Comparison of ENCODE assay signal across 8 cellular contexts in the genomic region with DNA sequence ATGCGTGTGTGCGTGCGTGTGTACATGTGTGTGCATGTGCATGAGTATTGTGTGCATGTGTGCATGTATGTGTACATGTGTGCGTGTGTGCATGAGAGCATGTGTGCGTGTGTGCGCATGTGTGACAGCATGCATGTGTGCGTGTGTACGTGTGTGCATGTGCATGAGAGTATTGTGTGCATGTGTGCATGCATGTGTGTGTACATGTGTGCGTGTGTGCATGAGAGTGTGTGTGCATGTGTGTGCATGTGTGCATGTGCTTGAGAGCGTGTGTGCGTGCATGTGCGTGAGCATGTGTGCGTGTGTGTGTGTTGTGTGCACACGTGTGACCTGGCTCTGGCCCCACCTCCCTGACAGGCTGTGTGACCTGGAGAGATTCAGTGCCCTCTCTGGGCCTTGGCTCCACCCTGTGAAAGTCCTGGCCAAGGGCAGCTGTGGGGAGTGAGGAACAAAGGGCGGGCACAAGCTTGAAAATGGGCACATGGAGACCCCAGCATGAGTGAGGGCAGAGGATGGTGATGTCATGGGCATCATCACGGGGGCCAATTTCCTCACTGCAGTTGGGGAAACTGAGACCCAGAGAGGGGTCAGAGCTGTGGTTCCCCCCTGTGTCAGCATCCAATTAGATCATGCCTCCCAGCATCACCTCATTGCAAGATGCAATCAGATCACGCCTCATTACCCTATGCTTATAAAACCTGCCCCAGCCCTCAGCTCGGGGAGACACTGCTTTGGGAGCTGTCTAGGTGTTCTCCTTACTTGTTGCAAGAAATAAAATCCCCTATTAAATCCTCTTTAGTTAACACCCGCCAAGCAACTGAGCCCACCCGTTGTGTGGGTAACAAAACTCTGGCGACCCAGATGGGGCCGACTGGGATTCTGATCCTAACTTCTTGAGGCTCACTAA. TPM values are rescaled to one million over a fixed set of nuclear protein-coding genes. Genes with fewer than 3 reads are reported as not detected.
DNase-seq lines count a peak whose midpoint lies in the region; ATAC-seq, FAIRE-seq and TF ChIP-seq lines count a peak whose summit lies in the region.
"Had no signal": no experiment of that assay in that cellular context is flagged by ENCODE, and none has a peak within 500 bp of the region (broad histone marks: within the 10 kb centered on the region; RNA-seq: fewer than 3 reads in every experiment).

No MANE protein-coding gene starts in this region.

- H3K4me3 ChIP-seq in endodermal cell (ENCODE audit: low read length) (no peak overlapping the region), adrenal gland (peak overlapping the region in 1 of 4 donors; percentile 34)

- no peak overlapping the region for H3K4me3 Mint-ChIP-seq in endodermal cell

- TF ChIP-seq POLR2A in GM12891 (IDR thresholded peaks at IDR 0.05; ENCODE audit: low read depth, low read length) (no peak), adrenal gland (IDR thresholded peaks at IDR 0.05) (no peak)

- TF ChIP-seq CTCF in endodermal cell (conservative IDR thresholded peaks at IDR 0.05) = no peak
- no peak for TF ChIP-seq CTCF in adrenal gland (IDR thresholded peaks at IDR 0.05)

- WGBS in endodermal cell (ENCODE audit: insufficient coverage in 1 of 2, insufficient read length in 1 of 2), 2 experiments = 92 to 95% methylated on average over 11 to 22 of the region's 22 CpGs
- WGBS in adrenal gland, 4 donors = 74 to 79% (median 78%) methylated on average over 21 to 22 of the region's 22 CpGs

- peaks cover 6% of the 10 kb centered on the region for H3K4me1 Mint-ChIP-seq in endodermal cell

- intact Hi-C loops in adrenal gland (cut with DNase I) = no loop called here

- H3K4me1 ChIP-seq in endodermal cell (ENCODE audit: control insufficient read depth, insufficient read depth, low read length) (no peaks in the 10 kb centered on the region), adrenal gland (replicated peaks in 1 of 2) (no peaks in the 10 kb centered on the region)

- H3K27ac ChIP-seq in endodermal cell (ENCODE audit: low read depth, low read length) = no peak overlapping the region
- H3K27ac ChIP-seq in adrenal gland = no peak overlapping the region

- ATAC-seq in GM19395 (IDR thresholded peaks at IDR 0.05; ENCODE audit: unreplicated experiment) = no peak
- ATAC-seq in HG03457 (IDR thresholded peaks at IDR 0.05; ENCODE audit: unreplicated experiment) = no peak

- no peak overlapping the region for H3K27ac Mint-ChIP-seq in endodermal cell

- peaks cover 5% of the 10 kb centered on the region for H3K9me3 Mint-ChIP-seq in endodermal cell

- DNase-seq in GM12891 (ENCODE audit: insufficient read length, low spot score) (no peak), NCI-H526 treated with DMSO at 0.1 percent for 48 hours (lab: John Stamatoyannopoulos, UW) (peak; percentile 47), endodermal cell (peak; percentile 47), renal cortical epithelial cell (ENCODE audit: low read depth) (peak; percentile 18), adrenal gland (no peak)
- DNase-seq: NCI-H226 had no signal

- H3K27me3 ChIP-seq in endodermal cell (ENCODE audit: control insufficient read depth, insufficient read depth, low read length, poor library complexity, severe bottlenecking) (no peaks in the 10 kb centered on the region), adrenal gland (no peaks in the 10 kb centered on the region)

- peak; percentile 98 for FAIRE-seq in GM12891 (lab: Jason Lieb, UNC)

- peaks cover 5% of the 10 kb centered on the region for H3K27me3 Mint-ChIP-seq in endodermal cell (ENCODE audit: insufficient read depth)

- H3K36me3 Mint-ChIP-seq in endodermal cell (ENCODE audit: low read depth) = no peaks in the 10 kb centered on the region

- no peaks in the 10 kb centered on the region for H3K9me3 ChIP-seq in endodermal cell (ENCODE audit: control insufficient read depth, low read length)
- no peaks in the 10 kb centered on the region for H3K9me3 ChIP-seq in adrenal gland (replicated peaks in 1 of 3)

- H3K36me3 ChIP-seq in endodermal cell (ENCODE audit: control insufficient read depth, insufficient read depth, low read length) = no peaks in the 10 kb centered on the region
- H3K36me3 ChIP-seq in adrenal gland (replicated peaks in 1 of 2) = no peaks in the 10 kb centered on the region

- no peak overlapping the region for H3K9ac ChIP-seq in endodermal cell (ENCODE audit: extremely low read depth, low read length, poor library complexity, severe bottlenecking)

TF ChIP-seq in GM12891, 5 proteins besides CTCF, POLR2A, EP300 and RAD21:
- TF ChIP-seq PAX5 (IDR thresholded peaks at IDR 0.05; ENCODE audit: insufficient read depth, low read length, severe bottlenecking) (no peak), SPI1 (IDR thresholded peaks at IDR 0.05; ENCODE audit: low read depth, low read length) (no peak), TAF1 (IDR thresholded peaks at IDR 0.05; ENCODE audit: low read depth, low read length) (no peak), POU2F2 (IDR thresholded peaks at IDR 0.05; ENCODE audit: low read depth, low read length) (no peak), POLR2AphosphoS5 (IDR thresholded peaks at IDR 0.05; ENCODE audit: low read depth, low read length) (no peak)

RNA-seq across cellular contexts. Expression of a gene that starts 0.6 kb away (rescaled TPM):
- polyA plus RNA-seq in GM12891 (2012; ENCODE audit: low read depth, missing spikeins) = 0.53 TPM
- under 1 TPM; 0.20 to 0.71 TPM for total RNA-seq in endodermal cell
- not detected for polyA plus RNA-seq in endodermal cell (2013, experiment 1 of 2)
- not detected for polyA plus RNA-seq in endodermal cell (2013, experiment 2 of 2)
- 0.10 and 0.17 TPM in 2 replicates for total RNA-seq in renal cortical epithelial cell
- total RNA-seq in adrenal gland = not detected
- under 1 TPM in 1 of 3 donors, not detected in 2; 0.32 TPM for polyA plus RNA-seq in adrenal gland

RNA-seq across cellular contexts. Expression of a gene that starts 10.3 kb away (rescaled TPM):
- not detected for polyA plus RNA-seq in GM12891 (2012; ENCODE audit: low read depth, missing spikeins)
- total RNA-seq in endodermal cell = not detected
- 1.7 TPM for polyA plus RNA-seq in endodermal cell (2013, experiment 1 of 2)
- polyA plus RNA-seq in endodermal cell (2013, experiment 2 of 2) = 1.7 TPM
- not detected in 2 replicates for total RNA-seq in renal cortical epithelial cell
- not detected for total RNA-seq in adrenal gland
- polyA plus RNA-seq in adrenal gland = not detected

RNA-seq across cellular contexts. Expression of a gene that starts 20.1 kb away (rescaled TPM):
- 5.8 TPM for polyA plus RNA-seq in GM12891 (2012; ENCODE audit: low read depth, missing spikeins)
- total RNA-seq in endodermal cell (10 to 100 TPM in 1 of 2 donors, 1 to 10 TPM in 1; 9.5 to 13.1 TPM), renal cortical epithelial cell (3.9 and 8.2 TPM in 2 replicates), adrenal gland (10 to 100 TPM in 2 of 8 donors, 1 to 10 TPM in 6; 2.4 to 40.6 (median 7.9) TPM)
- polyA plus RNA-seq in endodermal cell (2013, experiment 1 of 2) = 13.6 TPM
- polyA plus RNA-seq in endodermal cell (2013, experiment 2 of 2) = 13.4 TPM
- 10 to 100 TPM in 1 of 3 donors, 1 to 10 TPM in 2; 1.9 to 14.0 (median 8.0) TPM for polyA plus RNA-seq in adrenal gland

RNA-seq across cellular contexts. Expression of a gene that starts 24.5 kb away (rescaled TPM):
- not detected for polyA plus RNA-seq in GM12891 (2012; ENCODE audit: low read depth, missing spikeins)
- total RNA-seq in endodermal cell (not detected), renal cortical epithelial cell (0.20 TPM in 1 of 2 replicates, not detected in the other), adrenal gland (not detected)
- not detected for polyA plus RNA-seq in endodermal cell (2013, experiment 1 of 2)
- not detected for polyA plus RNA-seq in endodermal cell (2013, experiment 2 of 2)
- under 1 TPM in 1 of 3 donors, not detected in 2; 0.10 TPM for polyA plus RNA-seq in adrenal gland

RNA-seq across cellular contexts. Expression of a gene that starts 43.2 kb away (rescaled TPM):
- polyA plus RNA-seq in GM12891 (2012; ENCODE audit: low read depth, missing spikeins) = 214 TPM
- total RNA-seq in endodermal cell (100 to 1,000 TPM; 135 to 160 TPM), renal cortical epithelial cell (184 and 192 TPM in 2 replicates), adrenal gland (100 to 1,000 TPM; 176 to 439 (median 297) TPM)
- 138 TPM for polyA plus RNA-seq in endodermal cell (2013, experiment 1 of 2)
- 109 TPM for polyA plus RNA-seq in endodermal cell (2013, experiment 2 of 2)
- polyA plus RNA-seq in adrenal gland = 100 to 1,000 TPM in 2 of 3 donors, 10 to 100 TPM in 1; 84.2 to 231 (median 227) TPM

Comparison
In these comparisons a context has a peak if more than half of its experiments do, and no peak if none do; other contexts are left out.
1. DNase-seq: peak in NCI-H526 treated with DMSO at 0.1 percent for 48 hours (single experiment), endodermal cell (single experiment) and renal cortical epithelial cell (single experiment); none in GM12891 (single experiment) and adrenal gland (0 of 7).